ENCODE assay signal across 8 cellular contexts in genomic region chr14:44803239-44803905, GRCh38.
DNase-seq lines count a peak whose midpoint lies in the region; TF ChIP-seq lines count a peak whose summit lies in the region.

No MANE protein-coding gene starts in this region.

- CTCF ChIA-PET in activated naive CD4-positive, alpha-beta T cell treated with anti-CD3 and anti-CD28 coated beads, Interleukin-2, amount 10 ng/mL, durations not matched to agents 7 days and 5 days (lab: Charles Lee) = interaction anchor here (1.5 kb wide), 1 partner anchor 8 kb away, joined by 8 read pairs; no protein-coding TSS in a partner anchor
- CTCF ChIA-PET in activated naive CD4-positive, alpha-beta T cell treated with anti-CD3 and anti-CD28 coated beads for 36 hours (lab: Charles Lee) = interaction anchor here (0.6 to 1.5 kb wide), 3 partner anchors 11 to 201 kb away, joined by 3 to 9 read pairs (median 3); no protein-coding TSS in a partner anchor

- H3K36me3 Mint-ChIP-seq in activated naive CD4-positive, alpha-beta T cell treated with anti-CD3 and anti-CD28 coated beads, Interleukin-2, amount 10 ng/mL, durations not matched to agents 7 days and 5 days = no peaks in the 10 kb centered on the region
- no peaks in the 10 kb centered on the region for H3K36me3 Mint-ChIP-seq in activated naive CD4-positive, alpha-beta T cell treated with anti-CD3 and anti-CD28 coated beads for 36 hours (ENCODE audit: low read depth)
- peaks cover 2% of the 10 kb centered on the region for H3K36me3 Mint-ChIP-seq in neural progenitor cell

- H2AFZ ChIP-seq in neural progenitor cell (replicated peaks) = peak overlapping the region; percentile 81

- WGBS in esophagus squamous epithelium, 2 donors = 38 to 72% methylated on average over 1 of the region's 1 CpG
- WGBS in suprapubic skin = 68% methylated on average over 1 of the region's 1 CpG

- H3K79me2 ChIP-seq in neural progenitor cell (ENCODE audit: low read depth) = no peaks in the 10 kb centered on the region

- no peaks in the 10 kb centered on the region for H3F3A ChIP-seq in neural progenitor cell (ENCODE audit: low read depth)

- H3K27me3 ChIP-seq in H7 (ENCODE audit: control insufficient read depth, insufficient read depth, low read length) = no peaks in the 10 kb centered on the region
- H3K27me3 ChIP-seq in esophagus squamous epithelium = no peaks in the 10 kb centered on the region
- no peaks in the 10 kb centered on the region for H3K27me3 ChIP-seq in neural progenitor cell
- no peaks in the 10 kb centered on the region for H3K27me3 ChIP-seq in suprapubic skin

- H3K4me2 ChIP-seq in neural progenitor cell = no peak overlapping the region

- H3K4me1 ChIP-seq in esophagus squamous epithelium = no peaks in the 10 kb centered on the region
- no peaks in the 10 kb centered on the region for H3K4me1 ChIP-seq in neural progenitor cell
- no peaks in the 10 kb centered on the region for H3K4me1 ChIP-seq in suprapubic skin

- no peaks in the 10 kb centered on the region for H3K9me3 ChIP-seq in esophagus squamous epithelium
- no peaks in the 10 kb centered on the region for H3K9me3 ChIP-seq in neural progenitor cell (ENCODE audit: low read depth)
- H3K9me3 ChIP-seq in suprapubic skin = no peaks in the 10 kb centered on the region

- TF ChIP-seq EP300 in suprapubic skin (IDR thresholded peaks at IDR 0.05) = no peak

- no peaks in the 10 kb centered on the region for H4K20me1 ChIP-seq in neural progenitor cell (ENCODE audit: low read depth)

- no peaks in the 10 kb centered on the region for H3K4me1 Mint-ChIP-seq in activated naive CD4-positive, alpha-beta T cell treated with anti-CD3 and anti-CD28 coated beads, Interleukin-2, amount 10 ng/mL, durations not matched to agents 7 days and 5 days
- no peaks in the 10 kb centered on the region for H3K4me1 Mint-ChIP-seq in activated naive CD4-positive, alpha-beta T cell treated with anti-CD3 and anti-CD28 coated beads for 36 hours (ENCODE audit: low read depth)
- peaks cover 2% of the 10 kb centered on the region for H3K4me1 Mint-ChIP-seq in neural progenitor cell

- H3K27ac ChIP-seq in esophagus squamous epithelium = no peak overlapping the region
- no peak overlapping the region for H3K27ac ChIP-seq in neural progenitor cell
- H3K27ac ChIP-seq in suprapubic skin = no peak overlapping the region

- TF ChIP-seq CTCF in esophagus squamous epithelium (IDR thresholded peaks at IDR 0.05) (peak; percentile 12 to 72 (median 40)), neural progenitor cell (IDR thresholded peaks at IDR 0.05) (peak; percentile 85), suprapubic skin (IDR thresholded peaks at IDR 0.05) (peak in 1 of 2 donors; percentile 48)

- TF ChIP-seq POLR2A in esophagus squamous epithelium (IDR thresholded peaks at IDR 0.05) (no peak), suprapubic skin (IDR thresholded peaks at IDR 0.05) (no peak)

- intact Hi-C loops in activated naive CD4-positive, alpha-beta T cell treated with anti-CD3 and anti-CD28 coated beads for 36 hours (cut with micrococcal nuclease) = no loop called here
- intact Hi-C loops in esophagus squamous epithelium (cut with DNase I) = no loop called here

- H3K9ac ChIP-seq in neural progenitor cell = no peak overlapping the region

- H3K27ac Mint-ChIP-seq in activated naive CD4-positive, alpha-beta T cell treated with anti-CD3 and anti-CD28 coated beads, Interleukin-2, amount 10 ng/mL, durations not matched to agents 7 days and 5 days = peak overlapping the region; percentile 5
- H3K27ac Mint-ChIP-seq in activated naive CD4-positive, alpha-beta T cell treated with anti-CD3 and anti-CD28 coated beads for 36 hours = no peak overlapping the region
- no peak overlapping the region for H3K27ac Mint-ChIP-seq in neural progenitor cell

- peaks cover 2% of the 10 kb centered on the region for H3K9me3 Mint-ChIP-seq in activated naive CD4-positive, alpha-beta T cell treated with anti-CD3 and anti-CD28 coated beads, Interleukin-2, amount 10 ng/mL, durations not matched to agents 7 days and 5 days
- no peaks in the 10 kb centered on the region for H3K9me3 Mint-ChIP-seq in activated naive CD4-positive, alpha-beta T cell treated with anti-CD3 and anti-CD28 coated beads for 36 hours
- H3K9me3 Mint-ChIP-seq in neural progenitor cell = no peaks in the 10 kb centered on the region

- H3K27me3 Mint-ChIP-seq in activated naive CD4-positive, alpha-beta T cell treated with anti-CD3 and anti-CD28 coated beads, Interleukin-2, amount 10 ng/mL, durations not matched to agents 7 days and 5 days = peaks cover 3% of the 10 kb centered on the region
- H3K27me3 Mint-ChIP-seq in activated naive CD4-positive, alpha-beta T cell treated with anti-CD3 and anti-CD28 coated beads for 36 hours (ENCODE audit: low read depth) = peaks cover 11% of the 10 kb centered on the region
- H3K27me3 Mint-ChIP-seq in neural progenitor cell (ENCODE audit: insufficient read depth, low read depth) = peaks cover 2% of the 10 kb centered on the region

- H3K4me3 ChIP-seq in H7 (ENCODE audit: insufficient read depth, low read depth, low read length) (no peak overlapping the region), esophagus squamous epithelium (no peak overlapping the region), neural progenitor cell (no peak overlapping the region), suprapubic skin (no peak overlapping the region)

- H3K4me3 Mint-ChIP-seq in activated naive CD4-positive, alpha-beta T cell treated with anti-CD3 and anti-CD28 coated beads, Interleukin-2, amount 10 ng/mL, durations not matched to agents 7 days and 5 days = no peak overlapping the region
- no peak overlapping the region for H3K4me3 Mint-ChIP-seq in activated naive CD4-positive, alpha-beta T cell treated with anti-CD3 and anti-CD28 coated beads for 36 hours
- H3K4me3 Mint-ChIP-seq in neural progenitor cell = no peak overlapping the region

- DNase-seq in activated naive CD4-positive, alpha-beta T cell treated with anti-CD3 and anti-CD28 coated beads, Interleukin-2, amount 10 ng/mL, durations not matched to agents 7 days and 5 days = no peak
- DNase-seq in activated naive CD4-positive, alpha-beta T cell treated with anti-CD3 and anti-CD28 coated beads for 36 hours = no peak
- DNase-seq in H7 (peak; percentile 49), LoVo (ENCODE audit: low spot score) (peak; percentile 67), SHP77 (lab: John Stamatoyannopoulos, UW) (peak; percentile 24 to 30), esophagus squamous epithelium (lab: John Stamatoyannopoulos, UW) (no peak), neural progenitor cell (ENCODE audit: low spot score) (peak; percentile 61), suprapubic skin (ENCODE audit: low spot score in 2 of 2) (no peak)

- H3K36me3 ChIP-seq in H7 (replicated peaks; ENCODE audit: control insufficient read depth, insufficient read depth, low read length) (no peaks in the 10 kb centered on the region), esophagus squamous epithelium (no peaks in the 10 kb centered on the region), neural progenitor cell (no peaks in the 10 kb centered on the region), suprapubic skin (no peaks in the 10 kb centered on the region)

Comparison
In these comparisons a context has a peak if more than half of its experiments do, and no peak if none do; other contexts are left out.
1. DNase-seq: peak in H7 (single experiment), LoVo (single experiment), SHP77 (2 of 2) and neural progenitor cell (single experiment); none in activated naive CD4-positive, alpha-beta T cell treated with anti-CD3 and anti-CD28 coated beads, Interleukin-2, amount 10 ng/mL, durations not matched to agents 7 days and 5 days (single experiment), activated naive CD4-positive, alpha-beta T cell treated with anti-CD3 and anti-CD28 coated beads for 36 hours (single experiment), esophagus squamous epithelium (single experiment) and suprapubic skin (0 of 2).